22 cellular contexts compared by ENCODE assay signal in the genomic region with DNA sequence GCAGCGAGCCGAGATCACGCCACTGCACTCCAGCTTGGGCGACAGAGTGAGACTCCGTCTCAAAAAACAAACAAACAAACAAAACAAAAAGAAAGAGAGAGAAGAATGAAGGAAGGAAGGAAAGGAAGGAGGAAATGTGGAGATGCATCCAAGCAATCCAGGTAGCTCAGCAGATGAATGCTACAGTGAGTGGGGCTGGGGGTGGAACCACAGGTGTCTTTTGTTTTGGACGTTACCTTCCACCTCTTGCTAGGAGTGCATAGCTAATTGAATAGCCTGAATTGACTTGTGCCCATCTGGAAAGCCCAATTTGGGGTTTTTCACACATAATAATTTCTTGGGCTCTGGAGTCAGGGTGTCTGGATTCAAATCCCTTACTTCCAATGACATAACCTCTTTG.
"Had no signal": no experiment of that assay in that cellular context is flagged by ENCODE, and none has a peak within 500 bp of the region (broad histone marks: within the 10 kb centered on the region; RNA-seq: fewer than 3 reads in every experiment).

No MANE protein-coding gene starts in this region.

- H3K27ac ChIP-seq: ascending aorta, breast epithelium, cardiac muscle cell, colonic mucosa, epithelial cell of prostate, esophagus squamous epithelium, gastroesophageal sphincter, WERI-Rb-1 had no signal

- H3K4me3 ChIP-seq: ascending aorta, breast epithelium, cardiac muscle cell, colonic mucosa, esophagus squamous epithelium, gastroesophageal sphincter had no signal

- H3K27ac Mint-ChIP-seq: activated CD4-positive, alpha-beta memory T cell treated with anti-CD3 and anti-CD28 coated beads, Interleukin-2, amount 10 ng/mL, durations not matched to agents 7 days and 5 days; activated CD4-positive, alpha-beta T cell treated with anti-CD3 and anti-CD28 coated beads for 36 hours; activated CD4-positive, alpha-beta T cell treated with anti-CD3 and anti-CD28 coated beads, Interleukin-2, amount 10 ng/mL, durations not matched to agents 7 days and 5 days; activated naive CD4-positive, alpha-beta T cell treated with anti-CD3 and anti-CD28 coated beads for 36 hours; activated naive CD4-positive, alpha-beta T cell treated with anti-CD3 and anti-CD28 coated beads, Interleukin-2, amount 50 U/mL, for 24 hours; activated naive CD8-positive, alpha-beta T cell treated with anti-CD3 and anti-CD28 coated beads, Interleukin-2, amount 10 ng/mL, durations not matched to agents 7 days and 5 days; activated T-helper 2 cell treated with anti-CD3 and anti-CD28 coated beads, Interferon-gamma antibody, Interleukin-2, Interleukin-4, amounts not matched to agents 10 μg/mL and 5 μg/mL and 100 μg/mL, durations not matched to agents 14 hours and 24 hours and 36 hours; brain; T-helper 17 cell; T-helper 2 cell treated with Interferon-gamma antibody and Interleukin-4, amounts not matched to agents 5 μg/mL and 100 μg/mL, for 36 hours had no signal

- H3K9me3 ChIP-seq: ascending aorta, breast epithelium, colonic mucosa, esophagus squamous epithelium, gastroesophageal sphincter had no signal

- H3K36me3 Mint-ChIP-seq: activated naive CD4-positive, alpha-beta T cell treated with anti-CD3 and anti-CD28 coated beads, Interleukin-2, amount 50 U/mL, for 24 hours; activated naive CD8-positive, alpha-beta T cell treated with anti-CD3 and anti-CD28 coated beads, Interleukin-2, amount 10 ng/mL, durations not matched to agents 7 days and 5 days; brain had no signal

- H3K27me3 ChIP-seq: ascending aorta, colonic mucosa had no signal

- H3K36me3 ChIP-seq: ascending aorta, breast epithelium, cardiac muscle cell, colonic mucosa, esophagus squamous epithelium, gastroesophageal sphincter, WERI-Rb-1 had no signal

- H3K4me1 ChIP-seq: breast epithelium, colonic mucosa had no signal

- H3K4me3 Mint-ChIP-seq: activated CD4-positive, alpha-beta memory T cell treated with anti-CD3 and anti-CD28 coated beads, Interleukin-2, amount 10 ng/mL, durations not matched to agents 7 days and 5 days; activated CD4-positive, alpha-beta T cell treated with anti-CD3 and anti-CD28 coated beads for 36 hours; activated CD4-positive, alpha-beta T cell treated with anti-CD3 and anti-CD28 coated beads, Interleukin-2, amount 10 ng/mL, durations not matched to agents 7 days and 5 days; activated naive CD4-positive, alpha-beta T cell treated with anti-CD3 and anti-CD28 coated beads for 36 hours; activated naive CD4-positive, alpha-beta T cell treated with anti-CD3 and anti-CD28 coated beads, Interleukin-2, amount 50 U/mL, for 24 hours; activated naive CD8-positive, alpha-beta T cell treated with anti-CD3 and anti-CD28 coated beads, Interleukin-2, amount 10 ng/mL, durations not matched to agents 7 days and 5 days; activated T-cell treated with anti-CD3 and anti-CD28 coated beads, Interleukin-2, amount 50 U/mL, for 4 hours; brain; T-helper 17 cell; T-helper 2 cell treated with Interferon-gamma antibody and Interleukin-4, amounts not matched to agents 5 μg/mL and 100 μg/mL, for 36 hours had no signal

- H3K9me3 Mint-ChIP-seq: activated CD4-positive, alpha-beta memory T cell treated with anti-CD3 and anti-CD28 coated beads, Interleukin-2, amount 10 ng/mL, durations not matched to agents 7 days and 5 days; activated CD4-positive, alpha-beta T cell treated with anti-CD3 and anti-CD28 coated beads, Interleukin-2, amount 10 ng/mL, durations not matched to agents 7 days and 5 days; activated naive CD4-positive, alpha-beta T cell treated with anti-CD3 and anti-CD28 coated beads for 36 hours; activated naive CD4-positive, alpha-beta T cell treated with anti-CD3 and anti-CD28 coated beads, Interleukin-2, amount 50 U/mL, for 24 hours; activated naive CD8-positive, alpha-beta T cell treated with anti-CD3 and anti-CD28 coated beads, Interleukin-2, amount 10 ng/mL, durations not matched to agents 7 days and 5 days; activated T-cell treated with anti-CD3 and anti-CD28 coated beads, Interleukin-2, amount 50 U/mL, for 4 hours; activated T-helper 2 cell treated with anti-CD3 and anti-CD28 coated beads, Interferon-gamma antibody, Interleukin-2, Interleukin-4, amounts not matched to agents 10 μg/mL and 5 μg/mL and 100 μg/mL, durations not matched to agents 14 hours and 24 hours and 36 hours; T-helper 2 cell treated with Interferon-gamma antibody and Interleukin-4, amounts not matched to agents 5 μg/mL and 100 μg/mL, for 36 hours had no signal

- DNase-seq: activated CD4-positive, alpha-beta T cell treated with anti-CD3 and anti-CD28 coated beads for 36 hours; activated effector memory CD4-positive, alpha-beta T cell treated with anti-CD3 and anti-CD28 coated beads, Interleukin-2, amount 50 U/mL, for 16 hours; activated naive CD8-positive, alpha-beta T cell treated with anti-CD3 and anti-CD28 coated beads, Interleukin-2, amount 10 ng/mL, durations not matched to agents 7 days and 5 days; activated T-cell treated with anti-CD3 and anti-CD28 coated beads for 4 hours; esophagus squamous epithelium; foreskin melanocyte; T-helper 17 cell had no signal
